Comparison of ENCODE assay signal across 8 cellular contexts in the genomic region with DNA sequence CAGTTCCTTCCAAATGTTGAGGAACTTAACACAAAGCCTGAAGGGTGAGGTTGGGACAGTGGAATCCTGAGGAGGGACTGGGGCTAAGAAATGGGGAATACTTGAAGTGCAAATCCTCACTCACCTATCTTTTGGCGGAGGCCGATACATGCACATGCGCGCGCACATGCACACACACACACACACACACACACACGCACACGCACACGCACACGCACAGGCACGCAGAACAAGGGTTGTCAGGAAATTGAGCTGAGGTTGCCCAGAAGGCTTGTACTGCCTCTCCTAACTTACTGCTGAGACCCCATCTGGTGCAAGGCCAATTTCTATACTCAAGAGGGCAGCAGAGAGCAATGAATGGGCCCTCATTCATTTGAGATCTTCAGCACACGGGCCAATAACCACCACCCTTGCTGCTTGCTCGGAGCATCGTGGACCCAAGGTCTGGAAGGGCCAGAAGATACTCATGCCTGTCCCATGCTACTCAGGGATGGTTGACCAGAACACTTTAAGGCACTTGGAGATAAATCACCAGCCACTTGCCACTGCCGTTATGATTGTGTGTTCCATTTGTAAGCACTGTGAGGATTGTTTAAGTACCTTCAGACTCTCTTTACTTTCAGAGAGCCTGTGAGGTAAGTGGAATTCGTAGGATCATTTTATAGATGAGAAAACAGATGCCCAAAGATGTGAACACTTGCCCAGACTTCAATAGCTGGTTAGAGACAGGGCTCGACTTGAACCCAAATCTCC. TPM values are rescaled to one million over a fixed set of nuclear protein-coding genes. Genes with fewer than 3 reads are reported as not detected.
DNase-seq lines count a peak whose midpoint lies in the region; ATAC-seq, FAIRE-seq and TF ChIP-seq lines count a peak whose summit lies in the region.

No MANE protein-coding gene starts in this region.

- no peak overlapping the region for H3K9ac ChIP-seq in endothelial cell of umbilical vein (replicated peaks; ENCODE audit: extremely low read depth, insufficient read depth, low read length)
- no peak overlapping the region for H3K9ac ChIP-seq in mucosa of rectum (ENCODE audit: low read depth in 1 of 2, low read length in 2 of 2)

- H3K79me2 ChIP-seq in endothelial cell of umbilical vein (ENCODE audit: control insufficient read depth, insufficient read depth, low read length): no peaks in the 10 kb centered on the region

- H3K4me3 ChIP-seq in endothelial cell of umbilical vein (replicated peaks in 1 of 3; ENCODE audit: insufficient read depth in 1 of 3, low read depth in 1 of 3, low read length in 3 of 3) (no peak overlapping the region), mucosa of rectum (ENCODE audit: low read length in 2 of 2) (peak overlapping the region; percentile 27 to 44)

- H2AFZ ChIP-seq in endothelial cell of umbilical vein (ENCODE audit: low read depth, low read length): peak overlapping the region; percentile 52

- intact Hi-C loops in endothelial cell of umbilical vein (cut with micrococcal nuclease): loop anchor here (1.0 to 5.0 kb wide), 3 partner anchors 17 to 273 kb away; a partner anchor contains a TSS

- H3K36me3 ChIP-seq in endothelial cell of umbilical vein (ENCODE audit: control insufficient read depth in 2 of 2, extremely low read depth in 1 of 2, insufficient read depth in 2 of 2, low read length in 2 of 2) (no peaks in the 10 kb centered on the region), mucosa of rectum (ENCODE audit: control insufficient read depth in 2 of 2, insufficient read depth in 2 of 2, low read length in 2 of 2) (no peaks in the 10 kb centered on the region)

- H4K20me1 ChIP-seq in endothelial cell of umbilical vein (replicated peaks; ENCODE audit: control insufficient read depth, extremely low read depth, insufficient read depth, low read length): no peaks in the 10 kb centered on the region

- BruUV-seq in endothelial cell of umbilical vein (replicated peaks; lab: Mats Ljungman, UMichigan): no TSS peak

- H3K4me2 ChIP-seq in endothelial cell of umbilical vein (ENCODE audit: insufficient read depth, low read length): peak overlapping the region; percentile 25

- ATAC-seq in GM21423 (IDR thresholded peaks at IDR 0.05; ENCODE audit: unreplicated experiment): peak; percentile 92

- no peak overlapping the region for H3K27ac ChIP-seq in endothelial cell of umbilical vein (ENCODE audit: insufficient read depth, low read depth, low read length)
- no peak overlapping the region for H3K27ac ChIP-seq in mucosa of rectum (ENCODE audit: low read depth in 2 of 2, low read length in 2 of 2)

- POLR2A ChIA-PET in endothelial cell of umbilical vein (lab: Charles Lee): no interaction called here

- dilution Hi-C loops in endothelial cell of umbilical vein (cut with MboI; ENCODE audit: extremely low pct_ligation_motif_present, low sequenced_read_pairs): no loop called here

- TF ChIP-seq CTCF in endothelial cell of umbilical vein (IDR thresholded peaks at IDR 0.05; ENCODE audit: extremely low read depth in 1 of 2, insufficient read depth in 1 of 2, low read depth in 1 of 2, low read length in 2 of 2): peak; percentile 78 to 82

- TF ChIP-seq POLR2A in endothelial cell of umbilical vein (IDR thresholded peaks at IDR 0.05; ENCODE audit: low read depth, low read length): no peak

- H3K4me1 ChIP-seq in endothelial cell of umbilical vein (ENCODE audit: control insufficient read depth, extremely low read depth, insufficient read depth, low read length) (no peaks in the 10 kb centered on the region), mucosa of rectum (ENCODE audit: control insufficient read depth in 2 of 2, insufficient read depth in 2 of 2, low read length in 2 of 2) (peaks cover 3 to 19% of the 10 kb centered on the region in 2 donors)

- H3K9me3 ChIP-seq in endothelial cell of umbilical vein (replicated peaks; ENCODE audit: control insufficient read depth, insufficient read depth, low read length): no peaks in the 10 kb centered on the region
- H3K9me3 ChIP-seq in mucosa of rectum (ENCODE audit: control insufficient read depth in 2 of 2, low read length in 2 of 2): no peaks in the 10 kb centered on the region

- CTCF ChIA-PET in endothelial cell of umbilical vein (lab: Charles Lee): interaction anchor here (0.6 to 10.5 kb wide), 18 partner anchors 9 to 702 kb away, joined by 3 to 109 read pairs (median 4); no protein-coding TSS in a partner anchor

- DNase-seq in DMS 273 treated with DMSO at 0.1 percent for 48 hours (lab: John Stamatoyannopoulos, UW): peak; percentile 55
- DNase-seq in HTR-8/SVneo (ENCODE audit: insufficient read length, low spot score): peak; percentile 87
- peak; percentile 49 for DNase-seq in NOMO-1 treated with dmso at 0.1 percent for 144 hours (lab: John Stamatoyannopoulos, UW; ENCODE audit: unreplicated experiment)
- peak; percentile 79 for DNase-seq in activated CD8-positive, alpha-beta memory T cell treated with anti-CD3 and anti-CD28 coated beads for 24 hours
- DNase-seq in endothelial cell of umbilical vein (ENCODE audit: low read depth, low spot score): peak; percentile 86
- DNase-seq in stimulated activated CD8-positive, alpha-beta memory T cell treated with anti-CD3 and anti-CD28 coated beads, Interleukin-7, amount 100 ng/mL, for 48 hours (ENCODE audit: extremely low read depth in 1 of 2, low read depth in 1 of 2): peak; percentile 28 to 55

- H3K27me3 ChIP-seq in endothelial cell of umbilical vein (ENCODE audit: control insufficient read depth in 2 of 2, insufficient read depth in 2 of 2, low read length in 2 of 2) (no peaks in the 10 kb centered on the region), mucosa of rectum (ENCODE audit: control insufficient read depth in 2 of 2, insufficient read depth in 2 of 2, low read length in 2 of 2) (no peaks in the 10 kb centered on the region)

- FAIRE-seq in HTR-8/SVneo (lab: Jason Lieb, UNC) (peak; percentile 79), endothelial cell of umbilical vein (lab: Jason Lieb, UNC) (peak; percentile 93)

- no peaks in the 10 kb centered on the region for H3K9me1 ChIP-seq in endothelial cell of umbilical vein (replicated peaks; ENCODE audit: control insufficient read depth, extremely low read depth, insufficient read depth, low read length)

TF ChIP-seq in endothelial cell of umbilical vein, 7 proteins besides CTCF, POLR2A, EP300 and RAD21:
- TF ChIP-seq FOS (IDR thresholded peaks at IDR 0.05; ENCODE audit: borderline replicate concordance, insufficient read depth, low read length): no peak

RNA-seq across cellular contexts. Expression of a gene that starts 21.5 kb away (rescaled TPM):
- total RNA-seq in endothelial cell of umbilical vein: 632 and 637 TPM in 2 replicates
- polyA plus RNA-seq in endothelial cell of umbilical vein: 220 and 325 TPM in 2 replicates
- 503 and 568 TPM in 2 replicates for polyA plus RNA-seq in endothelial cell of umbilical vein (2011; cell fraction: cytosol; rRNA removed)
- 168 and 211 TPM in 2 replicates for polyA plus RNA-seq in endothelial cell of umbilical vein (2011; cell fraction: nucleus; rRNA removed)
- 726 and 859 TPM in 2 replicates for polyA plus RNA-seq in endothelial cell of umbilical vein (2012)
- polyA minus RNA-seq in endothelial cell of umbilical vein: 207 and 247 TPM in 2 replicates
- polyA minus RNA-seq in endothelial cell of umbilical vein (2011; cell fraction: cytosol; rRNA and poly(A)+ RNA removed): 397 TPM
- polyA minus RNA-seq in endothelial cell of umbilical vein (2011; cell fraction: nucleus; rRNA and poly(A)+ RNA removed): 61.1 and 66.3 TPM in 2 replicates

RNA-seq across cellular contexts. Expression of a gene that starts 45.7 kb away (rescaled TPM):
- 17.2 and 19.5 TPM in 2 replicates for total RNA-seq in endothelial cell of umbilical vein
- 8.5 and 8.6 TPM in 2 replicates for polyA plus RNA-seq in endothelial cell of umbilical vein
- polyA plus RNA-seq in endothelial cell of umbilical vein (2011; cell fraction: cytosol; rRNA removed): 7.4 and 9.9 TPM in 2 replicates
- polyA plus RNA-seq in endothelial cell of umbilical vein (2011; cell fraction: nucleus; rRNA removed): 36.7 and 51.9 TPM in 2 replicates
- polyA plus RNA-seq in endothelial cell of umbilical vein (2012): 12.8 and 14.6 TPM in 2 replicates
- polyA minus RNA-seq in endothelial cell of umbilical vein: 5.5 and 8.7 TPM in 2 replicates
- 2.2 TPM for polyA minus RNA-seq in endothelial cell of umbilical vein (2011; cell fraction: cytosol; rRNA and poly(A)+ RNA removed)
- polyA minus RNA-seq in endothelial cell of umbilical vein (2011; cell fraction: nucleus; rRNA and poly(A)+ RNA removed): 23.5 and 36.0 TPM in 2 replicates

RNA-seq across cellular contexts. Expression of a gene that starts 45.8 kb away (rescaled TPM):
- 24.8 and 25.2 TPM in 2 replicates for total RNA-seq in endothelial cell of umbilical vein
- 9.2 and 11.7 TPM in 2 replicates for polyA plus RNA-seq in endothelial cell of umbilical vein
- 5.8 and 6.3 TPM in 2 replicates for polyA plus RNA-seq in endothelial cell of umbilical vein (2011; cell fraction: cytosol; rRNA removed)
- polyA plus RNA-seq in endothelial cell of umbilical vein (2011; cell fraction: nucleus; rRNA removed): 46.5 and 50.0 TPM in 2 replicates
- 12.1 and 24.0 TPM in 2 replicates for polyA plus RNA-seq in endothelial cell of umbilical vein (2012)
- 14.9 and 27.4 TPM in 2 replicates for polyA minus RNA-seq in endothelial cell of umbilical vein
- 13.0 TPM for polyA minus RNA-seq in endothelial cell of umbilical vein (2011; cell fraction: cytosol; rRNA and poly(A)+ RNA removed)
- polyA minus RNA-seq in endothelial cell of umbilical vein (2011; cell fraction: nucleus; rRNA and poly(A)+ RNA removed): 30.1 and 44.0 TPM in 2 replicates

Comparison
In these comparisons a context has a peak if more than half of its experiments do, and no peak if none do; other contexts are left out.
1. H3K4me3 ChIP-seq: peak in mucosa of rectum (2 of 2); none in endothelial cell of umbilical vein (0 of 3).
2. Peak in every context shown above with its lines, with median percentiles within 50 percentile points of each other: DNase-seq.